22 cellular contexts compared by ENCODE assay signal in the genomic region with DNA sequence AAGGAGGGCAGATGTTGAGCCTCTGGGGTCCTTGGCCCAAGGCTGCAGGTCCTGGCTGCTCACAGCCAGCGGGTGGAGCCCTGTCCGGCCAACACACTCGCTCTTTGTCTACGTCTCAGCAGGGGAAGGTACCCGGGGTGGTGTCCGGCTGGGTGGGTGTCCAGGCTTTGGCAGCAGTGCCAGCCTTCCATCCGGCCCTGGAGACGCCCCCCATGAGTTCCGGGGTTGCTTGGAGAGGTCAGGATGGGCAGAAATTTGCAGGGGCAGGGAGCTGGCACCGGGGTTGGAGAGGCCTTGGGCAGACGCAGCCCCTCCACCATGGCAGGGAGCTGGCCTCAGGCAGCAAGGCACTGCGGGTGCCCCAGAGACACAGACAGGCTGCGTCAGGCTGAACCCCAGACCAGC. TPM values are rescaled to one million over a fixed set of nuclear protein-coding genes. Genes with fewer than 3 reads are reported as not detected.
DNase-seq lines count a peak whose midpoint lies in the region; ATAC-seq and TF ChIP-seq lines count a peak whose summit lies in the region.
"Had no signal": no experiment of that assay in that cellular context is flagged by ENCODE, and none has a peak within 500 bp of the region (broad histone marks: within the 10 kb centered on the region; RNA-seq: fewer than 3 reads in every experiment).

No MANE protein-coding gene starts in this region.

- peaks cover 5% of the 10 kb centered on the region for H3K27me3 Mint-ChIP-seq in neural progenitor cell (ENCODE audit: insufficient read depth, low read depth)

- no peaks in the 10 kb centered on the region for H3K9me3 Mint-ChIP-seq in neural progenitor cell
- H3K9me3 Mint-ChIP-seq: activated B cell treated with CpG ODN at 0.5 μM for 24 hours; naive thymus-derived CD4-positive, alpha-beta T cell had no signal

- intact Hi-C loops in Right ventricle myocardium superior (cut with DNase I), result no loop called here
- intact Hi-C loops in upper lobe of right lung (cut with DNase I), result no loop called here

- no peaks in the 10 kb centered on the region for H3K79me2 ChIP-seq in neural progenitor cell (ENCODE audit: low read depth)

- no peaks in the 10 kb centered on the region for H3K36me3 ChIP-seq in adipocyte (ENCODE audit: control insufficient read depth, insufficient read depth, low read length, severe bottlenecking)
- no peaks in the 10 kb centered on the region for H3K36me3 ChIP-seq in neural progenitor cell
- H3K36me3 ChIP-seq in upper lobe of right lung, result no peaks in the 10 kb centered on the region
- H3K36me3 ChIP-seq in Peyer's patch, result no peaks in the 10 kb centered on the region
- H3K36me3 ChIP-seq: HAP-1, prostate gland had no signal

- no peak overlapping the region for H3K27ac Mint-ChIP-seq in neural progenitor cell
- H3K27ac Mint-ChIP-seq: activated B cell treated with CpG ODN at 0.5 μM for 24 hours; CD14-positive monocyte; naive thymus-derived CD4-positive, alpha-beta T cell had no signal

- no peaks in the 10 kb centered on the region for H4K20me1 ChIP-seq in neural progenitor cell (ENCODE audit: low read depth)

- H3K9me3 ChIP-seq in adipocyte (ENCODE audit: control insufficient read depth, low read length) (no peaks in the 10 kb centered on the region), neural progenitor cell (ENCODE audit: low read depth) (no peaks in the 10 kb centered on the region), upper lobe of right lung (no peaks in the 10 kb centered on the region), Peyer's patch (no peaks in the 10 kb centered on the region)
- H3K9me3 ChIP-seq: HAP-1, prostate gland had no signal

- H3K4me3 Mint-ChIP-seq in neural progenitor cell, result no peak overlapping the region
- H3K4me3 Mint-ChIP-seq: activated B cell treated with CpG ODN at 0.5 μM for 24 hours; CD14-positive monocyte; naive thymus-derived CD4-positive, alpha-beta T cell had no signal

- H3F3A ChIP-seq in neural progenitor cell (ENCODE audit: low read depth), result no peaks in the 10 kb centered on the region

- H3K4me1 ChIP-seq in adipocyte (ENCODE audit: control insufficient read depth, insufficient read depth, low read length) (peaks cover 10% of the 10 kb centered on the region), neural progenitor cell (peaks cover 3% of the 10 kb centered on the region), upper lobe of right lung (peaks cover 14% of the 10 kb centered on the region), Peyer's patch (peaks cover 0 to 10% (median 0%) of the 10 kb centered on the region in 4 donors)
- H3K4me1 ChIP-seq: HAP-1, prostate gland had no signal

- peaks cover 12% of the 10 kb centered on the region for H3K4me1 Mint-ChIP-seq in neural progenitor cell
- H3K4me1 Mint-ChIP-seq: naive thymus-derived CD4-positive, alpha-beta T cell had no signal

- DNase-seq in adipocyte (ENCODE audit: low read depth), result no peak
- peak; percentile 57 for DNase-seq in Right ventricle myocardium superior
- no peak for DNase-seq in neural progenitor cell (ENCODE audit: low spot score)
- DNase-seq in upper lobe of right lung, result no peak
- no peak for DNase-seq in NCI-H345 treated with DMSO at 0.1 percent for 48 hours (lab: John Stamatoyannopoulos, UW; ENCODE audit: unreplicated experiment)
- DNase-seq in DMS79 treated with DMSO at 0.1 percent for 48 hours (lab: John Stamatoyannopoulos, UW), result no peak
- DNase-seq in Peyer's patch, result no peak
- DNase-seq: activated B cell treated with CpG ODN at 0.5 μM for 24 hours; activated CD8-positive, alpha-beta memory T cell treated with anti-CD3 and anti-CD28 coated beads for 24 hours; dermis blood vessel endothelial cell; erythroblast; hippocampal formation; naive thymus-derived CD4-positive, alpha-beta T cell; NCI-H1930; T-helper 1 cell had no signal

- peak overlapping the region; percentile 34 for H2AFZ ChIP-seq in neural progenitor cell (replicated peaks)

- no peaks in the 10 kb centered on the region for H3K27me3 ChIP-seq in adipocyte (replicated peaks; ENCODE audit: control insufficient read depth, insufficient read depth, low read length)
- no peaks in the 10 kb centered on the region for H3K27me3 ChIP-seq in neural progenitor cell
- H3K27me3 ChIP-seq in upper lobe of right lung, result no peaks in the 10 kb centered on the region
- H3K27me3 ChIP-seq in Peyer's patch, result no peaks in the 10 kb centered on the region

- no peak overlapping the region for H3K4me2 ChIP-seq in neural progenitor cell

- ATAC-seq in Right ventricle myocardium superior (ENCODE audit: poor library complexity), result peak; percentile 41
- ATAC-seq in upper lobe of right lung, result peak; percentile 5
- ATAC-seq in HG03280 (IDR thresholded peaks at IDR 0.05; ENCODE audit: unreplicated experiment), result no peak
- ATAC-seq: left lobe of liver; naive thymus-derived CD4-positive, alpha-beta T cell; Panc1 had no signal

- H3K9ac ChIP-seq in adipocyte (ENCODE audit: low read length) (peak overlapping the region; percentile 59), neural progenitor cell (no peak overlapping the region)

- H3K4me3 ChIP-seq in adipocyte (ENCODE audit: low read length), result no peak overlapping the region
- H3K4me3 ChIP-seq in neural progenitor cell, result no peak overlapping the region
- H3K4me3 ChIP-seq in upper lobe of right lung, result no peak overlapping the region
- H3K4me3 ChIP-seq in Peyer's patch, result no peak overlapping the region
- H3K4me3 ChIP-seq: HAP-1, prostate gland had no signal

- TF ChIP-seq POLR2A in Peyer's patch (IDR thresholded peaks at IDR 0.05), result no peak

- H3K27ac ChIP-seq in neural progenitor cell, result no peak overlapping the region
- peak overlapping the region; percentile 56 for H3K27ac ChIP-seq in upper lobe of right lung
- peak overlapping the region in 2 of 4 donors; percentile 39 to 52 for H3K27ac ChIP-seq in Peyer's patch
- H3K27ac ChIP-seq: prostate gland had no signal

- H3K36me3 Mint-ChIP-seq in neural progenitor cell, result no peaks in the 10 kb centered on the region
- H3K36me3 Mint-ChIP-seq: CD14-positive monocyte; naive thymus-derived CD4-positive, alpha-beta T cell had no signal

- TF ChIP-seq CTCF in neural progenitor cell (IDR thresholded peaks at IDR 0.05) (no peak), upper lobe of right lung (IDR thresholded peaks at IDR 0.05) (no peak), Peyer's patch (IDR thresholded peaks at IDR 0.05) (no peak)

RNA-seq across cellular contexts. Expression of a gene that starts 42.2 kb away (rescaled TPM):
- total RNA-seq in Right ventricle myocardium superior (33.2 TPM), neural progenitor cell (ENCODE audit: low replicate concordance) (0.47 and 1.1 TPM in 2 replicates), upper lobe of right lung (231 TPM), Peyer's patch (100 to 1,000 TPM in 1 of 4 donors, 10 to 100 TPM in 3; 11.5 to 210 (median 27.9) TPM)
- total RNA-seq: activated B cell treated with CpG ODN at 0.5 μM for 24 hours, MCF 10A had no signal
